17 cellular contexts compared by ENCODE assay signal in the genomic region with DNA sequence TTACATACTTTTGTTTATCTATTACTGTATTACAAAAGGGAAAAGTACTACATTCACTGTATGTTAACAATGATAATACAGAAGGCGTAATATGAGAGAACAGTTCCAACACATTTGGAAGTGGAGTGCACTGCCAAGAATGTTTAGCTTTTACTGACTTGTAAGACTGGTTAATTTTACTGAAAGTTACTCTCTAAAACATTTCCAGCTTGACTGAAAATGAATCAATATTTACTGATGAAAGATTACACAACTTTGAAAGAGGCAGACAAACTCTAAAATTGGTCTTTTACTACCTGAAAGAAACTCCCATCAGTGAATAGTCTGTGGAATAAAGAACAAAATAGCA.
"Had no signal": no experiment of that assay in that cellular context is flagged by ENCODE, and none has a peak within 500 bp of the region (broad histone marks: within the 10 kb centered on the region; RNA-seq: fewer than 3 reads in every experiment).

No MANE protein-coding gene starts in this region.

- H3K79me2 ChIP-seq: parathyroid adenoma had no signal

- H3K27ac ChIP-seq: coronary artery, dorsolateral prefrontal cortex, parathyroid adenoma, psoas muscle, sigmoid colon, skin epidermis, stomach had no signal

- H3K9me3 ChIP-seq: psoas muscle had no signal

- H3K4me3 ChIP-seq: coronary artery, dorsolateral prefrontal cortex, psoas muscle, sigmoid colon, skin epidermis, stomach had no signal

- ATAC-seq: natural killer cell, psoas muscle had no signal

- DNase-seq: dorsolateral prefrontal cortex; effector CD8-positive, alpha-beta T cell; head of caudate nucleus; hippocampal formation; left colon; natural killer cell; occipital lobe; psoas muscle; retina; sigmoid colon; stimulated activated CD4-positive, alpha-beta T cell treated with anti-CD3 and anti-CD28 coated beads, Interleukin-2, amount 100 ng/mL, for 24 hours; stimulated activated naive CD4-positive, alpha-beta T cell; stomach; trophoblast cell had no signal

- H3K27me3 ChIP-seq: dorsolateral prefrontal cortex, sigmoid colon, stomach had no signal

- H2AFZ ChIP-seq: parathyroid adenoma had no signal

- H3K9ac ChIP-seq: parathyroid adenoma had no signal

- H3K36me3 ChIP-seq: sigmoid colon, stomach had no signal

- H3K4me1 ChIP-seq: parathyroid adenoma, psoas muscle, sigmoid colon had no signal
